ENCODE assay signal across 12 cellular contexts in the genomic region with DNA sequence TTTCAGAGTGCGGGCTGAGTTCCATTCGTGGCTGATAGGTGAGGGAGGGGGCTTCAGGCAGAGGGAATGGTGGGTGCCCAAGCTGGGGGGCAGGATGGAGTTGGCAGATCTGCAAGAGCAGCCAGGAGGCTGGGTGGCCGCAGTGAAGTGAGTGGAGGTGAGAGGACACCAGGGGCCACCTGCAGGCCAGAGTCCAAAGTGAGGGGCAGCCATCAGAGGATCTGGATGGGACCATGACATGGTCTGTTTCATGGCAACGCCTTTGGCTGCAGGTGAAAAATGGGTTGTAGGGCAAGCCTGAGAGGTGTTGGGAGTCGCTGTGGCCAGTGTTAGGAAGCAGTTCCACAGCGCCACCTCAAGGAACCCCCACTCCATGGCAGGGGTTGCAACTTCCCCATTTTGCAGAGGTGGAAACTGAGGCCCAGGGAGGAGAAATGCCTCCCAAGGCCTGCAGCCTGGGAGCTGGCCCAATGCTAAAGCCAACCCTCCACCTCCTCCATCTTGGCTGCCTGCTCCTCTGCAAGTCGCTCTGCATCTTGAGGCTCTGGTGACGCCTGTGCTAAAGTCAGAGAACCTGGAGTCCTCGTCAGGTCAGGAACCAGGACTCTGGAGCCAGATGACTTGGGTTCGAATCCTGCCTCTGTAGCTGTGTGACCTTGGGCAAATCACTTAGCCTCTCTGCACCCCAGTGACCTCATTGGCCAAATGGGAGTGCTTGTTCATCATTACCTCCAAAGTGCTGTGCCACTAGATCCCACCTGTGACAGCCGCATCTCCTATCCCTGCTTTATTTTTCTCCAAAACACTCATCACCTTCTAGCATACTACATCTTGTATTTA.
A peak's percentile ranks its signal among the peaks of the same experiment; 100 is the strongest.
DNase-seq lines count a peak whose midpoint lies in the region; ATAC-seq and TF ChIP-seq lines count a peak whose summit lies in the region.
"Had no signal": no experiment of that assay in that cellular context is flagged by ENCODE, and none has a peak within 500 bp of the region (broad histone marks: within the 10 kb centered on the region; RNA-seq: fewer than 3 reads in every experiment).

No MANE protein-coding gene starts in this region.

- CTCF ChIA-PET in PC-3 (lab: Charles Lee), result no interaction called here
- CTCF ChIA-PET in CD4-positive, alpha-beta T cell (lab: Charles Lee), result no interaction called here

- peak overlapping the region; percentile 70 to 91 for H3K27ac Mint-ChIP-seq in natural killer cell treated with Interleukin-12 subunit alpha and Interleukin-12 subunit beta and Interleukin-15 and Interleukin-18, amount 100 ng/mL, for 72 hours
- no peak overlapping the region for H3K27ac Mint-ChIP-seq in natural killer cell
- no peak overlapping the region for H3K27ac Mint-ChIP-seq in CD4-positive, alpha-beta T cell
- H3K27ac Mint-ChIP-seq: activated T-cell treated with anti-CD3 and anti-CD28 coated beads, Interleukin-2, amount 50 U/mL, for 24 hours had no signal

- no peaks in the 10 kb centered on the region for H4K20me1 ChIP-seq in PC-3 (ENCODE audit: low read length)

- peaks cover 13% of the 10 kb centered on the region for H3K4me1 ChIP-seq in PC-3 (ENCODE audit: insufficient read depth, low read length)

- BruUV-seq in PC-3 (replicated peaks; lab: Mats Ljungman, UMichigan), result no TSS peak

- peak overlapping the region; percentile 17 for H3K4me3 Mint-ChIP-seq in natural killer cell treated with Interleukin-12 subunit alpha and Interleukin-12 subunit beta and Interleukin-15 and Interleukin-18, amount 100 ng/mL, for 72 hours
- no peak overlapping the region for H3K4me3 Mint-ChIP-seq in natural killer cell
- no peak overlapping the region for H3K4me3 Mint-ChIP-seq in CD4-positive, alpha-beta T cell
- H3K4me3 Mint-ChIP-seq: activated T-cell treated with anti-CD3 and anti-CD28 coated beads, Interleukin-2, amount 50 U/mL, for 24 hours; CD8-positive, alpha-beta memory T cell had no signal

- ATAC-seq in natural killer cell treated with Interleukin-12 subunit alpha and Interleukin-12 subunit beta and Interleukin-15 and Interleukin-18, amount 100 ng/mL, for 72 hours, result no peak
- ATAC-seq in natural killer cell (no peak), PC-3 (peak; percentile 20; the same call in 1 of the 2 replicates), esophagus mucosa (peak; percentile 26), GM21367 (IDR thresholded peaks at IDR 0.05; ENCODE audit: unreplicated experiment) (no peak)
- ATAC-seq in CD4-positive, alpha-beta T cell (ENCODE audit: poor library complexity), result no peak

- intact Hi-C loops in natural killer cell (cut with micrococcal nuclease), result no loop called here
- intact Hi-C loops in PC-3 (cut with micrococcal nuclease), result no loop called here
- intact Hi-C loops in CD4-positive, alpha-beta T cell (cut with DNase I, micrococcal nuclease), result no loop called here

- H3K9me2 ChIP-seq in PC-3 (replicated peaks; ENCODE audit: low read length), result no peaks in the 10 kb centered on the region

- DNase-seq in natural killer cell treated with Interleukin-12 subunit alpha and Interleukin-12 subunit beta and Interleukin-15 and Interleukin-18, amount 100 ng/mL, for 72 hours (ENCODE audit: low spot score), result no peak
- no peak for DNase-seq in natural killer cell
- no peak for DNase-seq in PC-3
- DNase-seq in activated CD8-positive, alpha-beta memory T cell treated with anti-CD3 and anti-CD28 coated beads, Interleukin-2, amount 50 U/mL, for 48 hours, result no peak
- DNase-seq in DMS79 treated with DMSO at 0.1 percent for 48 hours (lab: John Stamatoyannopoulos, UW), result no peak
- no peak for DNase-seq in CD4-positive, alpha-beta T cell
- DNase-seq: activated T-cell treated with anti-CD3 and anti-CD28 coated beads, Interleukin-2, amount 50 U/mL, for 24 hours; CD8-positive, alpha-beta memory T cell; stimulated activated CD4-positive, alpha-beta T cell treated with anti-CD3 and anti-CD28 coated beads, Interleukin-2, amount 100 ng/mL, for 48 hours; SW 1271 had no signal

- TF ChIP-seq CTCF in natural killer cell (IDR thresholded peaks at IDR 0.05) (no peak), PC-3 (conservative IDR thresholded peaks at IDR 0.05; ENCODE audit: low read depth, low read length) (peak; percentile 54)
- TF ChIP-seq CTCF in CD4-positive, alpha-beta T cell (IDR thresholded peaks at IDR 0.05), result no peak

- H3K9me3 Mint-ChIP-seq in natural killer cell treated with Interleukin-12 subunit alpha and Interleukin-12 subunit beta and Interleukin-15 and Interleukin-18, amount 100 ng/mL, for 72 hours, result no peaks in the 10 kb centered on the region
- H3K9me3 Mint-ChIP-seq in natural killer cell, result no peaks in the 10 kb centered on the region
- no peaks in the 10 kb centered on the region for H3K9me3 Mint-ChIP-seq in CD4-positive, alpha-beta T cell
- H3K9me3 Mint-ChIP-seq: activated T-cell treated with anti-CD3 and anti-CD28 coated beads, Interleukin-2, amount 50 U/mL, for 24 hours; CD8-positive, alpha-beta memory T cell had no signal

- no peak overlapping the region for H3K4me3 ChIP-seq in PC-3 (ENCODE audit: low read length)

- no peak overlapping the region for H3K4me2 ChIP-seq in PC-3 (ENCODE audit: low read length)

- no peaks in the 10 kb centered on the region for H3F3A ChIP-seq in PC-3 (ENCODE audit: low read length, unreplicated experiment)

- peaks cover 12 to 14% of the 10 kb centered on the region in 2 donors for H3K27me3 Mint-ChIP-seq in natural killer cell treated with Interleukin-12 subunit alpha and Interleukin-12 subunit beta and Interleukin-15 and Interleukin-18, amount 100 ng/mL, for 72 hours
- H3K27me3 Mint-ChIP-seq in natural killer cell (ENCODE audit: low read depth in 2 of 2), result peaks cover 14 to 54% of the 10 kb centered on the region in 2 donors
- H3K27me3 Mint-ChIP-seq in CD4-positive, alpha-beta T cell, result no peaks in the 10 kb centered on the region
- H3K27me3 Mint-ChIP-seq: activated T-cell treated with anti-CD3 and anti-CD28 coated beads, Interleukin-2, amount 50 U/mL, for 24 hours had no signal

- H3K36me3 Mint-ChIP-seq in natural killer cell treated with Interleukin-12 subunit alpha and Interleukin-12 subunit beta and Interleukin-15 and Interleukin-18, amount 100 ng/mL, for 72 hours, result peaks cover 6% of the 10 kb centered on the region
- no peaks in the 10 kb centered on the region for H3K36me3 Mint-ChIP-seq in natural killer cell
- no peaks in the 10 kb centered on the region for H3K36me3 Mint-ChIP-seq in CD4-positive, alpha-beta T cell (ENCODE audit: low read depth)
- H3K36me3 Mint-ChIP-seq: CD8-positive, alpha-beta memory T cell had no signal

- H3K27ac ChIP-seq in PC-3 (ENCODE audit: low read length), result no peak overlapping the region
- no peak overlapping the region for H3K27ac ChIP-seq in CD4-positive, alpha-beta T cell (ENCODE audit: low read depth, low read length)

- H3K9ac ChIP-seq in PC-3 (ENCODE audit: low read length), result no peak overlapping the region

- H3K4me1 Mint-ChIP-seq in natural killer cell treated with Interleukin-12 subunit alpha and Interleukin-12 subunit beta and Interleukin-15 and Interleukin-18, amount 100 ng/mL, for 72 hours (ENCODE audit: low read depth in 2 of 2), result peaks cover 72% of the 10 kb centered on the region in 2 donors
- H3K4me1 Mint-ChIP-seq in natural killer cell, result peaks cover 28 to 39% of the 10 kb centered on the region in 2 donors
- peaks cover 24% of the 10 kb centered on the region for H3K4me1 Mint-ChIP-seq in CD4-positive, alpha-beta T cell (ENCODE audit: low read depth)

- H3K36me3 ChIP-seq in PC-3 (ENCODE audit: low read depth, low read length), result no peaks in the 10 kb centered on the region

- H2AFZ ChIP-seq in PC-3 (ENCODE audit: low read length), result no peak overlapping the region

- POLR2A ChIA-PET in PC-3 (lab: Charles Lee; ENCODE audit: unreplicated experiment), result no interaction called here
- POLR2A ChIA-PET in CD4-positive, alpha-beta T cell (lab: Charles Lee), result no interaction called here

- H3K27me3 ChIP-seq in PC-3 (ENCODE audit: low read length), result no peaks in the 10 kb centered on the region
- H3K27me3 ChIP-seq in CD4-positive, alpha-beta T cell (ENCODE audit: control insufficient read depth, insufficient read depth, low read length), result no peaks in the 10 kb centered on the region

- no peaks in the 10 kb centered on the region for H3K9me3 ChIP-seq in PC-3 (ENCODE audit: low read length)
- H3K9me3 ChIP-seq in CD4-positive, alpha-beta T cell (ENCODE audit: control insufficient read depth, low read length), result no peaks in the 10 kb centered on the region

- H3K79me2 ChIP-seq in PC-3 (ENCODE audit: low read length), result no peaks in the 10 kb centered on the region

Comparison
In these comparisons a context has a peak if more than half of its experiments do, and no peak if none do; other contexts are left out.
1. H3K27ac Mint-ChIP-seq: peak in natural killer cell treated with Interleukin-12 subunit alpha and Interleukin-12 subunit beta and Interleukin-15 and Interleukin-18, amount 100 ng/mL, for 72 hours (2 of 2); none in natural killer cell (0 of 2) and CD4-positive, alpha-beta T cell (single experiment).
2. ATAC-seq: peak in PC-3 (single experiment) and esophagus mucosa (single experiment); none in natural killer cell treated with Interleukin-12 subunit alpha and Interleukin-12 subunit beta and Interleukin-15 and Interleukin-18, amount 100 ng/mL, for 72 hours (0 of 2), natural killer cell (0 of 3), GM21367 (single experiment) and CD4-positive, alpha-beta T cell (single experiment).